ENCODE assay signal across 10 cellular contexts in the genomic region with DNA sequence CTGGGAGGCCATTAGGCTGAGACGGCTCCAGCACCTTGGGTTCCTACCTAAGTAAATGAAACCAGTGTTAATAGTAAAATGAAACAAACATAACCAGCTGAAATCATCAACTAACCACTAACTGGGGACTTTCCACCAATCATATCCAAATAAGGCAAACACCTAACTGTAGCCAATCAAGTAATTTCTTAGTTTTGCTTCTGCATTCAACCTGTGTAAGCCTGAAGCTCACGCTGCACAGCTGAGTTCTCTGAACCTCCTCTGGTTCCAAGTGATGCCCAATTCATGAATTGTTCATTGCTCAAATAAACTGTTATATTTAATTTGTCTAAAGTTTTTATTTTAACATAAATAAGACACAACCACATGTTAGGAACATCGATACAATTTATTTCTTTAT. TPM values are rescaled to one million over a fixed set of nuclear protein-coding genes. Genes with fewer than 3 reads are reported as not detected.
DNase-seq lines count a peak whose midpoint lies in the region; ATAC-seq and TF ChIP-seq lines count a peak whose summit lies in the region.
"Had no signal": no experiment of that assay in that cellular context is flagged by ENCODE, and none has a peak within 500 bp of the region (broad histone marks: within the 10 kb centered on the region; RNA-seq: fewer than 3 reads in every experiment).

No MANE protein-coding gene starts in this region.

- H3K27ac ChIP-seq in substantia nigra (ENCODE audit: low read depth, low read length, poor library complexity, severe bottlenecking) (no peak overlapping the region), heart right ventricle (no peak overlapping the region)

- H3K4me3 ChIP-seq in heart right ventricle = no peak overlapping the region

- no peak overlapping the region for H3K4me3 Mint-ChIP-seq in effector memory CD8-positive, alpha-beta T cell

- 86 to 88% methylated on average over 3 of the region's 3 CpGs for WGBS in heart right ventricle, 2 donors

- H3K27me3 ChIP-seq in heart right ventricle = no peaks in the 10 kb centered on the region

- no peaks in the 10 kb centered on the region for H3K36me3 Mint-ChIP-seq in effector memory CD8-positive, alpha-beta T cell (ENCODE audit: insufficient read depth)

- H3K4me1 ChIP-seq in heart right ventricle = no peaks in the 10 kb centered on the region

- H3K9me3 Mint-ChIP-seq in effector memory CD8-positive, alpha-beta T cell = no peaks in the 10 kb centered on the region

- DNase-seq in effector memory CD8-positive, alpha-beta T cell = no peak
- DNase-seq in substantia nigra (lab: John Stamatoyannopoulos, UW) (no peak), DMS114 treated with DMSO at 0.1 percent for 48 hours (lab: John Stamatoyannopoulos, UW; ENCODE audit: unreplicated experiment) (no peak), NCI-H2081 (lab: John Stamatoyannopoulos, UW) (no peak), heart right ventricle (no peak)
- DNase-seq: DMS79 treated with DMSO at 0.1 percent for 48 hours, NCI-H2171 treated with DMSO at 0.1 percent for 48 hours had no signal

- intact Hi-C loops in heart right ventricle (cut with DNase I) = no loop called here

- no peaks in the 10 kb centered on the region for H3K27me3 Mint-ChIP-seq in effector memory CD8-positive, alpha-beta T cell

- TF ChIP-seq CTCF in heart right ventricle (IDR thresholded peaks at IDR 0.05) = no peak

- H3K27ac Mint-ChIP-seq in effector memory CD8-positive, alpha-beta T cell = no peak overlapping the region

- ATAC-seq in GM18519 (IDR thresholded peaks at IDR 0.05; ENCODE audit: low FRiP score, unreplicated experiment) (peak; percentile 98), GM21423 (IDR thresholded peaks at IDR 0.05; ENCODE audit: unreplicated experiment) (peak; percentile 94), HG03103 (IDR thresholded peaks at IDR 0.05; ENCODE audit: low read depth, unreplicated experiment) (peak; percentile 87), heart right ventricle (no peak)
- peak; percentile 89 for ATAC-seq in effector memory CD8-positive, alpha-beta T cell (replicated peaks)

- no peaks in the 10 kb centered on the region for H3K9me3 ChIP-seq in heart right ventricle

- H3K4me1 Mint-ChIP-seq in effector memory CD8-positive, alpha-beta T cell (ENCODE audit: low read depth in 2 of 2) = peaks cover 0 to 5% of the 10 kb centered on the region in 2 donors

- no peaks in the 10 kb centered on the region for H3K36me3 ChIP-seq in heart right ventricle

RNA-seq across cellular contexts. Expression of a gene that starts 22.5 kb away (rescaled TPM):
- total RNA-seq in heart right ventricle = 1 to 10 TPM in 6 of 10 donors, under 1 TPM in 4; 0.47 to 1.7 (median 1.2) TPM
- polyA plus RNA-seq in heart right ventricle = under 1 TPM; 0.10 to 0.95 TPM

RNA-seq across cellular contexts. Expression of a gene that starts 49.4 kb away (rescaled TPM):
- 100 to 1,000 TPM in 6 of 10 donors, 10 to 100 TPM in 4; 70.7 to 122 (median 101) TPM for total RNA-seq in heart right ventricle
- 10 to 100 TPM; 50.3 to 69.9 TPM for polyA plus RNA-seq in heart right ventricle

Comparison
In these comparisons a context has a peak if more than half of its experiments do, and no peak if none do; other contexts are left out.
1. ATAC-seq: peak in GM18519 (single experiment), GM21423 (single experiment), HG03103 (single experiment) and effector memory CD8-positive, alpha-beta T cell (single experiment); none in heart right ventricle (0 of 8).